1 cellular context compared by ENCODE assay signal in the genomic region with DNA sequence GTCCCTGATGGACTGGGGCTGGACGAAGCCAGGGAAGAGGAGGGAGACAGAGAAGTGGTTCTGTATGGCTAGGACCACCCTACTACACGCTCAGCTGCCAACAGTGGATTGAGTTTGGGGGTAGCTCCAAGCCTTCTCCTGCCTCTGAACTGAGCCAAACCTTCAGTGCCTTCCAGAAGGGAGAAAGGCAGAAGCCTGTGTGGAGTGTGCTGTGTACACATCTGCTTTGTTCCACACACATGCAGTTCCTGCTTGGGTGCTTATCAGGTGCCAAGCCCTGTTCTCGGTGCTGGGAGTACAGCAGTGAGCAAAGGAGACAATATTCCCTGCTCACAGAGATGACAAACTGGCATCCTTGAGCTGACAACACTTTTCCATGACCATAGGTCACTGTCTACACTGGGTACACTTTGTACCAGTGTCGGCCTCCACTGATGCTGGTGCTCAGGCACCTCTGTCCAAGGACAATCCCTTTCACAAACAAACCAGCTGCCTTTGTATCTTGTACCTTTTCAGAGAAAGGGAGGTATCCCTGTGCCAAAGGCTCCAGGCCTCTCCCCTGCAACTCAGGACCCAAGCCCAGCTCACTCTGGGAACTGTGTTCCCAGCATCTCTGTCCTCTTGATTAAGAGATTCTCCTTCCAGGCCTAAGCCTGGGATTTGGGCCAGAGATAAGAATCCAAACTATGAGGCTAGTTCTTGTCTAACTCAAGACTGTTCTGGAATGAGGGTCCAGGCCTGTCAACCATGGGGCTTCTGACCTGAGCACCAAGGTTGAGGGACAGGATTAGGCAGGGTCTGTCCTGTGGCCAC.
TF ChIP-seq lines count a peak whose summit lies in the region.

No MANE protein-coding gene starts in this region.

TF ChIP-seq in HepG2, 621 proteins besides CTCF, POLR2A, EP300 and RAD21 (continued from another document and continues in another):
- TF ChIP-seq, protein P1, sequence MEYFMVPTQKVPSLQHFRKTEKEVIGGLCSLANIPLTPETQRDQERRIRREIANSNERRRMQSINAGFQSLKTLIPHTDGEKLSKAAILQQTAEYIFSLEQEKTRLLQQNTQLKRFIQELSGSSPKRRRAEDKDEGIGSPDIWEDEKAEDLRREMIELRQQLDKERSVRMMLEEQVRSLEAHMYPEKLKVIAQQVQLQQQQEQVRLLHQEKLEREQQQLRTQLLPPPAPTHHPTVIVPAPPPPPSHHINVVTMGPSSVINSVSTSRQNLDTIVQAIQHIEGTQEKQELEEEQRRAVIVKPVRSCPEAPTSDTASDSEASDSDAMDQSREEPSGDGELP (IDR thresholded peaks at IDR 0.05; ENCODE audit: borderline replicate concordance, low read depth), result peak; percentile 77; the same call in 1 of the 2 replicates
- TF ChIP-seq MIER2 (CRISPR knock-in tag; IDR thresholded peaks at IDR 0.05) (peak; percentile 85), NCOA5 (CRISPR knock-in tag; IDR thresholded peaks at IDR 0.05) (0 out of 2 replicates have a peak, but pooled peaks have one; percentile 48), ZNF17 (CRISPR knock-in tag; IDR thresholded peaks at IDR 0.05) (peak; percentile 89; the same call in 1 of the 2 replicates), CENPX (CRISPR knock-in tag; IDR thresholded peaks at IDR 0.05) (no peak), ZNF737 (CRISPR knock-in tag; IDR thresholded peaks at IDR 0.05; ENCODE audit: borderline replicate concordance) (peak; percentile 82; the same call in 1 of the 2 replicates), ZNF30 (CRISPR knock-in tag; IDR thresholded peaks at IDR 0.05) (0 out of 2 replicates have a peak, but pooled peaks have one; percentile 73), ARID5B (CRISPR knock-in tag; IDR thresholded peaks at IDR 0.05) (peak; percentile 99), HDAC1 (CRISPR knock-in tag; IDR thresholded peaks at IDR 0.05) (peak; percentile 99), POGZ (CRISPR knock-in tag; IDR thresholded peaks at IDR 0.05) (peak; percentile 86), ZHX2 (IDR thresholded peaks at IDR 0.05; ENCODE audit: low read depth) (peak; percentile 60; the same call in 1 of the 2 replicates), ZHX2 (CRISPR knock-in tag; IDR thresholded peaks at IDR 0.05; ENCODE audit: borderline replicate concordance) (no peak), FIP1L1 (IDR thresholded peaks at IDR 0.05; ENCODE audit: borderline replicate concordance, insufficient read depth, low read depth, low read length) (peak; percentile 38; the same call in 1 of the 2 replicates), NFAT5 (CRISPR knock-in tag; IDR thresholded peaks at IDR 0.05) (0 out of 2 replicates have a peak, but pooled peaks have one; percentile 63), NKX3-1 (CRISPR knock-in tag; IDR thresholded peaks at IDR 0.05) (peak; percentile 82; the same call in 1 of the 2 replicates), TOPORS (CRISPR knock-in tag; IDR thresholded peaks at IDR 0.05) (peak; percentile 84; the same call in 1 of the 2 replicates), PAF1 (CRISPR knock-in tag; IDR thresholded peaks at IDR 0.05) (peak; percentile 61), HNRNPL (IDR thresholded peaks at IDR 0.05; ENCODE audit: low read depth, low read length) (peak; percentile 95), ZNF432 (CRISPR knock-in tag; IDR thresholded peaks at IDR 0.05; ENCODE audit: borderline replicate concordance) (no peak), SOX6 (IDR thresholded peaks at IDR 0.05) (no peak), SOX6 (CRISPR knock-in tag; IDR thresholded peaks at IDR 0.05) (peak; percentile 98), NR0B2 (CRISPR knock-in tag; IDR thresholded peaks at IDR 0.05) (0 out of 2 replicates have a peak, but pooled peaks have one; percentile 72), ARID2 (CRISPR knock-in tag; IDR thresholded peaks at IDR 0.05; ENCODE audit: borderline replicate concordance) (peak; percentile 74), KLF9 (CRISPR knock-in tag; IDR thresholded peaks at IDR 0.05; ENCODE audit: low read depth) (peak; percentile 88), NFKB2 (CRISPR knock-in tag; IDR thresholded peaks at IDR 0.05; ENCODE audit: borderline replicate concordance) (no peak), MAFK (conservative IDR thresholded peaks at IDR 0.05 in 1 of 2, IDR thresholded peaks at IDR 0.05 in 1 of 2; ENCODE audit: low read length in 2 of 2) (0 out of 4 replicates have a peak, but pooled peaks of 1 of the 2 experiments have one; percentile 11), RARG (CRISPR knock-in tag; IDR thresholded peaks at IDR 0.05; ENCODE audit: low read depth) (no peak), ELF3 (CRISPR knock-in tag; IDR thresholded peaks at IDR 0.05) (peak; percentile 96), PITX1 (CRISPR knock-in tag; IDR thresholded peaks at IDR 0.05) (peak; percentile 94), ZNF530 (CRISPR knock-in tag; IDR thresholded peaks at IDR 0.05; ENCODE audit: low read depth) (no peak), ZNF788 (CRISPR knock-in tag; IDR thresholded peaks at IDR 0.05; ENCODE audit: borderline replicate concordance) (peak; percentile 96), KDM3A (CRISPR knock-in tag; IDR thresholded peaks at IDR 0.05; ENCODE audit: low read depth) (peak; percentile 97)
- TF ChIP-seq, protein P2, sequence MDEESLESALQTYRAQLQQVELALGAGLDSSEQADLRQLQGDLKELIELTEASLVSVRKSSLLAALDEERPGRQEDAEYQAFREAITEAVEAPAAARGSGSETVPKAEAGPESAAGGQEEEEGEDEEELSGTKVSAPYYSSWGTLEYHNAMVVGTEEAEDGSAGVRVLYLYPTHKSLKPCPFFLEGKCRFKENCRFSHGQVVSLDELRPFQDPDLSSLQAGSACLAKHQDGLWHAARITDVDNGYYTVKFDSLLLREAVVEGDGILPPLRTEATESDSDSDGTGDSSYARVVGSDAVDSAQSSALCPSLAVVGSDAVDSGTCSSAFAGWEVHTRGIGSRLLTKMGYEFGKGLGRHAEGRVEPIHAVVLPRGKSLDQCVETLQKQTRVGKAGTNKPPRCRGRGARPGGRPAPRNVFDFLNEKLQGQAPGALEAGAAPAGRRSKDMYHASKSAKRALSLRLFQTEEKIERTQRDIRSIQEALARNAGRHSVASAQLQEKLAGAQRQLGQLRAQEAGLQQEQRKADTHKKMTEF (CRISPR knock-in tag; IDR thresholded peaks at IDR 0.05), result peak; percentile 99
- TF ChIP-seq, protein P3, sequence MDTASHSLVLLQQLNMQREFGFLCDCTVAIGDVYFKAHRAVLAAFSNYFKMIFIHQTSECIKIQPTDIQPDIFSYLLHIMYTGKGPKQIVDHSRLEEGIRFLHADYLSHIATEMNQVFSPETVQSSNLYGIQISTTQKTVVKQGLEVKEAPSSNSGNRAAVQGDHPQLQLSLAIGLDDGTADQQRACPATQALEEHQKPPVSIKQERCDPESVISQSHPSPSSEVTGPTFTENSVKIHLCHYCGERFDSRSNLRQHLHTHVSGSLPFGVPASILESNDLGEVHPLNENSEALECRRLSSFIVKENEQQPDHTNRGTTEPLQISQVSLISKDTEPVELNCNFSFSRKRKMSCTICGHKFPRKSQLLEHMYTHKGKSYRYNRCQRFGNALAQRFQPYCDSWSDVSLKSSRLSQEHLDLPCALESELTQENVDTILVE (CRISPR knock-in tag; IDR thresholded peaks at IDR 0.05), result peak; percentile 89; the same call in 1 of the 2 replicates
